24 cellular contexts compared by ENCODE assay signal in genomic region chr1:44700573-44700972, GRCh38. TPM values are rescaled to one million over a fixed set of nuclear protein-coding genes. Genes with fewer than 3 reads are reported as not detected.
DNase-seq lines count a peak whose midpoint lies in the region; ATAC-seq, FAIRE-seq and TF ChIP-seq lines count a peak whose summit lies in the region.
"Had no signal": no experiment of that assay in that cellular context is flagged by ENCODE, and none has a peak within 500 bp of the region (broad histone marks: within the 10 kb centered on the region; RNA-seq: fewer than 3 reads in every experiment).

No MANE protein-coding gene starts in this region.

- H3K4me3 ChIP-seq in PC-9: no peak overlapping the region
- H3K4me3 ChIP-seq in HepG2 (replicated peaks in 1 of 3; ENCODE audit: insufficient read depth in 1 of 3, low read depth in 2 of 3, low read length in 3 of 3): peak overlapping the region; percentile 26 to 59 (median 29); a peak in 4 of 6 replicates

- peaks cover 12% of the 10 kb centered on the region for H3K4me1 Mint-ChIP-seq in T-helper 2 cell treated with Interferon-gamma antibody and Interleukin-4, amounts not matched to agents 5 μg/mL and 100 μg/mL, for 36 hours (ENCODE audit: low read depth)

- H4K20me1 ChIP-seq in PC-9 (ENCODE audit: insufficient read depth): no peaks in the 10 kb centered on the region
- H4K20me1 ChIP-seq in HepG2 (ENCODE audit: insufficient read depth, low read length): no peaks in the 10 kb centered on the region

- H2AFZ ChIP-seq in PC-9: no peak overlapping the region
- no peak overlapping the region for H2AFZ ChIP-seq in HepG2 (ENCODE audit: low read length)

- H3K36me3 Mint-ChIP-seq in T-helper 2 cell treated with Interferon-gamma antibody and Interleukin-4, amounts not matched to agents 5 μg/mL and 100 μg/mL, for 36 hours (ENCODE audit: low read depth): no peaks in the 10 kb centered on the region
- H3K36me3 Mint-ChIP-seq: CD4-positive, alpha-beta memory T cell had no signal

- no peaks in the 10 kb centered on the region for H3K9me3 Mint-ChIP-seq in T-helper 2 cell treated with Interferon-gamma antibody and Interleukin-4, amounts not matched to agents 5 μg/mL and 100 μg/mL, for 36 hours
- H3K9me3 Mint-ChIP-seq: CD4-positive, alpha-beta memory T cell; HFFc6; IgD-negative memory B cell had no signal

- H3K27me3 Mint-ChIP-seq in T-helper 2 cell treated with Interferon-gamma antibody and Interleukin-4, amounts not matched to agents 5 μg/mL and 100 μg/mL, for 36 hours (ENCODE audit: low read depth): no peaks in the 10 kb centered on the region
- H3K27me3 Mint-ChIP-seq: CD4-positive, alpha-beta memory T cell; IgD-negative memory B cell had no signal

- H3K27ac ChIP-seq in PC-9 (no peak overlapping the region), epithelial cell of prostate (peak overlapping the region; percentile 50), HepG2 (ENCODE audit: extremely low read length, insufficient read depth, low read length) (peak overlapping the region; percentile 48)
- H3K27ac ChIP-seq: 22Rv1 had no signal

- no peak overlapping the region for H3K4me3 Mint-ChIP-seq in T-helper 2 cell treated with Interferon-gamma antibody and Interleukin-4, amounts not matched to agents 5 μg/mL and 100 μg/mL, for 36 hours
- H3K4me3 Mint-ChIP-seq: CD4-positive, alpha-beta memory T cell; HFFc6; IgD-negative memory B cell had no signal

- CTCF ChIA-PET in PC-9 (lab: Charles Lee) (interaction anchor here (0.5 to 0.7 kb wide), 3 partner anchors 12 to 270 kb away, joined by 3 to 6 read pairs (median 4); no protein-coding TSS in a partner anchor), HepG2 (lab: Yijun Ruan, JAX; ENCODE audit: low intra/inter-chr PET ratio, low total read pairs) (no interaction called here)

- FAIRE-seq in HepG2 (lab: Jason Lieb, UNC): peak; percentile 65
- FAIRE-seq: GM12891 had no signal

- H3K9ac ChIP-seq in HepG2 (ENCODE audit: insufficient read depth, low read depth, low read length): peak overlapping the region; percentile 20; the same call in 1 of the 2 replicates

- BruUV-seq in PC-9 (replicated peaks; lab: Mats Ljungman, UMichigan) (no TSS peak), HepG2 (replicated peaks; lab: Mats Ljungman, UMichigan) (no TSS peak)

- no peak for TF ChIP-seq RAD21 in HepG2 (CRISPR knock-in tag; IDR thresholded peaks at IDR 0.05)

- peaks cover 17% of the 10 kb centered on the region; the same call in 1 of the 2 replicates for H3F3A ChIP-seq in PC-9 (ENCODE audit: insufficient read depth, low read depth)

- H3K79me2 ChIP-seq in PC-9 (ENCODE audit: low read depth) (no peaks in the 10 kb centered on the region), HepG2 (ENCODE audit: insufficient read depth, low read length) (no peaks in the 10 kb centered on the region)

- H3K9me3 ChIP-seq in PC-9 (ENCODE audit: insufficient read depth, low read depth) (no peaks in the 10 kb centered on the region), HepG2 (ENCODE audit: low read length) (no peaks in the 10 kb centered on the region)
- H3K9me3 ChIP-seq: BE2C had no signal

- 0 out of 4 replicates have a peak, but pooled peaks of 1 of the 2 experiments have one; percentile 31 for TF ChIP-seq EP300 in HepG2 (IDR thresholded peaks at IDR 0.05; ENCODE audit: low read depth in 2 of 2, low read length in 2 of 2)
- TF ChIP-seq EP300 in HepG2 (CRISPR knock-in tag; IDR thresholded peaks at IDR 0.05; ENCODE audit: borderline replicate concordance): no peak

- POLR2A ChIA-PET in PC-9 (lab: Charles Lee; ENCODE audit: unreplicated experiment) (interaction anchor here (0.6 kb wide), 1 partner anchor 30 kb away, joined by 3 read pairs; the partner anchor contains the start of gene RNU5D-1), HepG2 (lab: Yijun Ruan, JAX) (interaction anchor here (0.5 to 4.2 kb wide), 6 partner anchors 21 to 68 kb away, joined by 3 to 20 read pairs (median 4); partner anchors contain the start of genes ARMH1, RNU5D-1 and TMEM53)

- peak overlapping the region; percentile 3; the same call in 1 of the 2 replicates for H3K4me2 ChIP-seq in PC-9
- peak overlapping the region; percentile 80 for H3K4me2 ChIP-seq in HepG2 (ENCODE audit: low read depth, low read length)

- ATAC-seq in HepG2 (peak; percentile 53), GM18502 (IDR thresholded peaks at IDR 0.05; ENCODE audit: poor library complexity, unreplicated experiment) (no peak)
- ATAC-seq: SK-N-SH treated with all-trans-retinoic acid at 6 μM for 48 hours had no signal

- intact Hi-C loops in PC-9 (cut with micrococcal nuclease; ENCODE audit: unreplicated experiment): no loop called here
- intact Hi-C loops in HepG2 (cut with micrococcal nuclease; ENCODE audit: unreplicated experiment): no loop called here

- H3K36me3 ChIP-seq in PC-9 (ENCODE audit: low read depth): no peaks in the 10 kb centered on the region
- no peaks in the 10 kb centered on the region for H3K36me3 ChIP-seq in HepG2 (replicated peaks in 1 of 2; ENCODE audit: control insufficient read depth in 1 of 2, insufficient read depth in 2 of 2, low read length in 2 of 2)
- H3K36me3 ChIP-seq: BE2C had no signal

- no peak for TF ChIP-seq POLR2A in HepG2 (IDR thresholded peaks at IDR 0.05; ENCODE audit: insufficient read depth in 1 of 2, low read depth in 2 of 2, low read length in 2 of 2)

- in situ Hi-C loops in HepG2 (cut with HindIII; ENCODE audit: extremely low pct_ligation_motif_present, low pct_unique_long_range_greater_than_20kb): no loop called here

- DNase-seq in DMS53 (lab: John Stamatoyannopoulos, UW) (peak; percentile 24), DMS53 treated with DMSO at 0.1 percent for 48 hours (lab: John Stamatoyannopoulos, UW; ENCODE audit: unreplicated experiment) (no peak), PC-9 (no peak), epithelial cell of prostate (ENCODE audit: low read depth, low spot score) (no peak), HepG2 (ENCODE audit: low spot score) (peak; percentile 49)
- DNase-seq in T-helper 2 cell treated with Interferon-gamma antibody and Interleukin-4, amounts not matched to agents 5 μg/mL and 100 μg/mL, for 36 hours (ENCODE audit: low spot score): no peak
- no peak for DNase-seq in stimulated activated CD4-positive, alpha-beta T cell treated with anti-CD3 and anti-CD28 coated beads, Interleukin-2, amount 100 ng/mL, for 48 hours
- DNase-seq: BE2C; CD4-positive, alpha-beta memory T cell; GF-D8; HFFc6; NCI-H1417 treated with DMSO at 0.1 percent for 48 hours; NCI-H1930; NCI-H345; NCI-H69; SHP77 treated with DMSO at 0.1 percent for 48 hours had no signal

- H3K4me1 ChIP-seq in PC-9 (replicated peaks; ENCODE audit: insufficient read depth): peaks cover 37% of the 10 kb centered on the region
- H3K4me1 ChIP-seq in HepG2 (ENCODE audit: insufficient read depth, low read length): peaks cover 66% of the 10 kb centered on the region
- H3K4me1 ChIP-seq: BE2C had no signal

- no peak overlapping the region for H3K27ac Mint-ChIP-seq in T-helper 2 cell treated with Interferon-gamma antibody and Interleukin-4, amounts not matched to agents 5 μg/mL and 100 μg/mL, for 36 hours
- H3K27ac Mint-ChIP-seq: CD4-positive, alpha-beta memory T cell; HFFc6; IgD-negative memory B cell had no signal

- no peaks in the 10 kb centered on the region for H3K9me2 ChIP-seq in PC-9 (ENCODE audit: insufficient read depth)

- no peak for TF ChIP-seq CTCF in PC-9 (conservative IDR thresholded peaks at IDR 0.05)
- no peak for TF ChIP-seq CTCF in HepG2 (CRISPR knock-in tag; IDR thresholded peaks at IDR 0.05)

- WGBS in HepG2 (ENCODE audit: low lambda C conversion rate): 0% methylated on average over 1 of the region's 1 CpG

- H3K27me3 ChIP-seq in PC-9 (ENCODE audit: insufficient read depth, low read depth) (no peaks in the 10 kb centered on the region), HepG2 (ENCODE audit: control insufficient read depth in 1 of 2, insufficient read depth in 2 of 2, low read length in 2 of 2) (no peaks in the 10 kb centered on the region)
- H3K27me3 ChIP-seq: BE2C had no signal

RNA-seq across cellular contexts. Expression of gene ARMH1, which starts 26.1 kb away (rescaled TPM):
- total RNA-seq in PC-9 (2021) (16.3 and 16.9 TPM in 2 replicates), HepG2 (2016; rRNA removed; fragmentation: Illumina TruSeq; extraction: Trizol) (not detected in 2 replicates)
- not detected in 2 replicates for total RNA-seq in HepG2 (2016; cell fraction: cytosol; rRNA removed; fragmentation: Illumina TruSeq; extraction: Trizol; ENCODE audit: low read depth)
- total RNA-seq in HepG2 (2016; cell fraction: insoluble cytoplasmic fraction; rRNA removed; fragmentation: Illumina TruSeq; extraction: Trizol): 0.35 TPM in 1 of 2 replicates, not detected in the other
- total RNA-seq in HepG2 (2016; cell fraction: membrane; rRNA removed; fragmentation: Illumina TruSeq; extraction: Trizol): not detected in 2 replicates
- not detected in 2 replicates for total RNA-seq in HepG2 (2016; cell fraction: nucleus; rRNA removed; fragmentation: Illumina TruSeq; extraction: Trizol)
- polyA plus RNA-seq in HepG2 (2011; rRNA removed): 0.69 and 1.1 TPM in 2 replicates
- 0.37 and 0.52 TPM in 2 replicates for polyA plus RNA-seq in HepG2 (2011; cell fraction: cytosol; rRNA removed)
- 5.8 and 7.5 TPM in 2 replicates for polyA plus RNA-seq in HepG2 (2011; cell fraction: nucleus; rRNA removed)
- 0.35 and 1.7 TPM in 2 replicates for polyA plus RNA-seq in HepG2 (2012)
- polyA plus RNA-seq in HepG2 (2016; cell fraction: cytosol; fragmentation: Illumina TruSeq; extraction: Trizol; ENCODE audit: low read depth): not detected in 2 replicates
- polyA plus RNA-seq in HepG2 (2016; cell fraction: insoluble cytoplasmic fraction; fragmentation: Illumina TruSeq; extraction: Trizol; ENCODE audit: low read depth): not detected in 2 replicates
- not detected in 2 replicates for polyA plus RNA-seq in HepG2 (2016; cell fraction: membrane; fragmentation: Illumina TruSeq; extraction: Trizol; ENCODE audit: low read depth)
- not detected in 2 replicates for polyA plus RNA-seq in HepG2 (2016; cell fraction: nucleus; fragmentation: Illumina TruSeq; extraction: Trizol; ENCODE audit: insufficient read depth, low read depth)
- 2.2 TPM in 1 of 2 replicates, not detected in the other for polyA minus RNA-seq in HepG2 (2011; rRNA and poly(A)+ RNA removed; ENCODE audit: low replicate concordance)
- polyA minus RNA-seq in HepG2 (2011; cell fraction: cytosol; rRNA and poly(A)+ RNA removed): not detected in 2 replicates
- 1.7 TPM in 1 of 2 replicates, not detected in the other for polyA minus RNA-seq in HepG2 (2011; cell fraction: nucleus; rRNA and poly(A)+ RNA removed)
- total RNA-seq: Daoy, H4, RPMI7951 had no signal

RNA-seq across cellular contexts. Expression of gene TMEM53, which starts 26.3 kb away (rescaled TPM):
- total RNA-seq in PC-9 (2021): 33.2 and 36.1 TPM in 2 replicates
- 12.6 and 13.8 TPM in 2 replicates for total RNA-seq in HepG2 (2016; rRNA removed; fragmentation: Illumina TruSeq; extraction: Trizol)
- 9.7 and 10.8 TPM in 2 replicates for total RNA-seq in HepG2 (2016; cell fraction: cytosol; rRNA removed; fragmentation: Illumina TruSeq; extraction: Trizol; ENCODE audit: low read depth)
- total RNA-seq in HepG2 (2016; cell fraction: insoluble cytoplasmic fraction; rRNA removed; fragmentation: Illumina TruSeq; extraction: Trizol): 11.0 and 12.5 TPM in 2 replicates
- 11.8 and 17.4 TPM in 2 replicates for total RNA-seq in HepG2 (2016; cell fraction: membrane; rRNA removed; fragmentation: Illumina TruSeq; extraction: Trizol)
- total RNA-seq in HepG2 (2016; cell fraction: nucleus; rRNA removed; fragmentation: Illumina TruSeq; extraction: Trizol): 5.8 and 7.3 TPM in 2 replicates
- polyA plus RNA-seq in HepG2 (2011; rRNA removed): 20.2 and 22.3 TPM in 2 replicates
- 23.3 and 31.3 TPM in 2 replicates for polyA plus RNA-seq in HepG2 (2011; cell fraction: cytosol; rRNA removed)
- polyA plus RNA-seq in HepG2 (2011; cell fraction: nucleus; rRNA removed): 16.1 and 17.2 TPM in 2 replicates
- 14.0 and 14.1 TPM in 2 replicates for polyA plus RNA-seq in HepG2 (2012)
- 17.0 and 20.1 TPM in 2 replicates for polyA plus RNA-seq in HepG2 (2016; cell fraction: cytosol; fragmentation: Illumina TruSeq; extraction: Trizol; ENCODE audit: low read depth)
- polyA plus RNA-seq in HepG2 (2016; cell fraction: insoluble cytoplasmic fraction; fragmentation: Illumina TruSeq; extraction: Trizol; ENCODE audit: low read depth): 14.9 and 21.4 TPM in 2 replicates
- polyA plus RNA-seq in HepG2 (2016; cell fraction: membrane; fragmentation: Illumina TruSeq; extraction: Trizol; ENCODE audit: low read depth): 17.6 and 20.4 TPM in 2 replicates
- polyA plus RNA-seq in HepG2 (2016; cell fraction: nucleus; fragmentation: Illumina TruSeq; extraction: Trizol; ENCODE audit: insufficient read depth, low read depth): 14.6 and 19.8 TPM in 2 replicates
- 19.3 and 62.1 TPM in 2 replicates for polyA minus RNA-seq in HepG2 (2011; rRNA and poly(A)+ RNA removed; ENCODE audit: low replicate concordance)
- polyA minus RNA-seq in HepG2 (2011; cell fraction: cytosol; rRNA and poly(A)+ RNA removed): 18.5 and 20.3 TPM in 2 replicates
- polyA minus RNA-seq in HepG2 (2011; cell fraction: nucleus; rRNA and poly(A)+ RNA removed): 5.9 and 6.3 TPM in 2 replicates

RNA-seq across cellular contexts. Expression of gene RNU5D-1, which starts 30.4 kb away (rescaled TPM):
- not detected in 2 replicates for total RNA-seq in PC-9 (2021)
- total RNA-seq in HepG2 (2016; rRNA removed; fragmentation: Illumina TruSeq; extraction: Trizol): 165 TPM in 1 of 2 replicates, not detected in the other
- 252 and 278 TPM in 2 replicates for total RNA-seq in HepG2 (2016; cell fraction: cytosol; rRNA removed; fragmentation: Illumina TruSeq; extraction: Trizol; ENCODE audit: low read depth)
- total RNA-seq in HepG2 (2016; cell fraction: insoluble cytoplasmic fraction; rRNA removed; fragmentation: Illumina TruSeq; extraction: Trizol): 103 and 268 TPM in 2 replicates
- total RNA-seq in HepG2 (2016; cell fraction: membrane; rRNA removed; fragmentation: Illumina TruSeq; extraction: Trizol): 148 TPM in 1 of 2 replicates, not detected in the other
- 2,234 and 2,499 TPM in 2 replicates for total RNA-seq in HepG2 (2016; cell fraction: nucleus; rRNA removed; fragmentation: Illumina TruSeq; extraction: Trizol)
- polyA plus RNA-seq in HepG2 (2011; rRNA removed): not detected in 2 replicates
- not detected in 2 replicates for polyA plus RNA-seq in HepG2 (2011; cell fraction: cytosol; rRNA removed)
- under 0.01 TPM in 1 of 2 replicates, not detected in the other for polyA plus RNA-seq in HepG2 (2011; cell fraction: nucleus; rRNA removed)
- polyA plus RNA-seq in HepG2 (2012): not detected in 2 replicates
- not detected in 2 replicates for polyA plus RNA-seq in HepG2 (2016; cell fraction: cytosol; fragmentation: Illumina TruSeq; extraction: Trizol; ENCODE audit: low read depth)
- polyA plus RNA-seq in HepG2 (2016; cell fraction: insoluble cytoplasmic fraction; fragmentation: Illumina TruSeq; extraction: Trizol; ENCODE audit: low read depth): not detected in 2 replicates
- polyA plus RNA-seq in HepG2 (2016; cell fraction: membrane; fragmentation: Illumina TruSeq; extraction: Trizol; ENCODE audit: low read depth): not detected in 2 replicates
- not detected in 2 replicates for polyA plus RNA-seq in HepG2 (2016; cell fraction: nucleus; fragmentation: Illumina TruSeq; extraction: Trizol; ENCODE audit: insufficient read depth, low read depth)
- polyA minus RNA-seq in HepG2 (2011; rRNA and poly(A)+ RNA removed; ENCODE audit: low replicate concordance): under 0.01 TPM in 2 replicates
- 1,580 and 1,780 TPM in 2 replicates for polyA minus RNA-seq in HepG2 (2011; cell fraction: cytosol; rRNA and poly(A)+ RNA removed)
- under 0.01 TPM in 2 replicates for polyA minus RNA-seq in HepG2 (2011; cell fraction: nucleus; rRNA and poly(A)+ RNA removed)
- total RNA-seq: CD4-positive, alpha-beta memory T cell; Daoy; H4; HFFc6; RPMI7951 had no signal
- polyA plus RNA-seq: CD4-positive, alpha-beta memory T cell; IgD-negative memory B cell had no signal

RNA-seq across cellular contexts. Expression of gene KIF2C, which starts 39.1 kb away (rescaled TPM):
- total RNA-seq in PC-9 (2021) (103 and 119 TPM in 2 replicates), HepG2 (2016; rRNA removed; fragmentation: Illumina TruSeq; extraction: Trizol) (53.7 and 72.9 TPM in 2 replicates)
- 9.7 and 10.2 TPM in 2 replicates for total RNA-seq in HepG2 (2016; cell fraction: cytosol; rRNA removed; fragmentation: Illumina TruSeq; extraction: Trizol; ENCODE audit: low read depth)
- total RNA-seq in HepG2 (2016; cell fraction: insoluble cytoplasmic fraction; rRNA removed; fragmentation: Illumina TruSeq; extraction: Trizol): 54.6 and 71.7 TPM in 2 replicates
- 15.0 and 17.3 TPM in 2 replicates for total RNA-seq in HepG2 (2016; cell fraction: membrane; rRNA removed; fragmentation: Illumina TruSeq; extraction: Trizol)
- total RNA-seq in HepG2 (2016; cell fraction: nucleus; rRNA removed; fragmentation: Illumina TruSeq; extraction: Trizol): 38.6 and 44.7 TPM in 2 replicates
- polyA plus RNA-seq in HepG2 (2011; rRNA removed): 18.7 and 29.7 TPM in 2 replicates
- 19.6 and 27.5 TPM in 2 replicates for polyA plus RNA-seq in HepG2 (2011; cell fraction: cytosol; rRNA removed)
- polyA plus RNA-seq in HepG2 (2011; cell fraction: nucleus; rRNA removed): 24.9 and 38.1 TPM in 2 replicates
- 10.5 and 22.4 TPM in 2 replicates for polyA plus RNA-seq in HepG2 (2012)
- polyA plus RNA-seq in HepG2 (2016; cell fraction: cytosol; fragmentation: Illumina TruSeq; extraction: Trizol; ENCODE audit: low read depth): 4.1 and 4.3 TPM in 2 replicates
- polyA plus RNA-seq in HepG2 (2016; cell fraction: insoluble cytoplasmic fraction; fragmentation: Illumina TruSeq; extraction: Trizol; ENCODE audit: low read depth): 53.4 and 53.6 TPM in 2 replicates
- 7.5 and 8.7 TPM in 2 replicates for polyA plus RNA-seq in HepG2 (2016; cell fraction: membrane; fragmentation: Illumina TruSeq; extraction: Trizol; ENCODE audit: low read depth)
- polyA plus RNA-seq in HepG2 (2016; cell fraction: nucleus; fragmentation: Illumina TruSeq; extraction: Trizol; ENCODE audit: insufficient read depth, low read depth): 60.0 and 62.0 TPM in 2 replicates
- polyA minus RNA-seq in HepG2 (2011; rRNA and poly(A)+ RNA removed; ENCODE audit: low replicate concordance): 31.3 and 83.4 TPM in 2 replicates
- 16.1 and 23.2 TPM in 2 replicates for polyA minus RNA-seq in HepG2 (2011; cell fraction: cytosol; rRNA and poly(A)+ RNA removed)
- polyA minus RNA-seq in HepG2 (2011; cell fraction: nucleus; rRNA and poly(A)+ RNA removed): 17.5 and 27.9 TPM in 2 replicates

Comparison
In these comparisons a context has a peak if more than half of its experiments do, and no peak if none do; other contexts are left out.
1. DNase-seq: peak in DMS53 (single experiment) and HepG2 (single experiment); none in DMS53 treated with DMSO at 0.1 percent for 48 hours (single experiment), PC-9 (0 of 2), epithelial cell of prostate (single experiment), T-helper 2 cell treated with Interferon-gamma antibody and Interleukin-4, amounts not matched to agents 5 μg/mL and 100 μg/mL, for 36 hours (single experiment) and stimulated activated CD4-positive, alpha-beta T cell treated with anti-CD3 and anti-CD28 coated beads, Interleukin-2, amount 100 ng/mL, for 48 hours (0 of 2).
2. RNA of gene ARMH1, which starts 26.1 kb away (total RNA-seq): 16.3 to 16.9 TPM in PC-9; 0.35 TPM in HepG2; every median in the first group is over 10 times any median in the second.